1 cellular context compared by ENCODE assay signal in genomic region chr1:156136970-156137483, GRCh38.
TF ChIP-seq lines count a peak whose summit lies in the region.

No MANE protein-coding gene starts in this region.

TF ChIP-seq in H1, 55 proteins besides CTCF, POLR2A, EP300 and RAD21:
- no peak for TF ChIP-seq ZNF274 (IDR thresholded peaks at IDR 0.05; ENCODE audit: borderline replicate concordance, extremely low read depth, low read length)
- 0 out of 2 replicates have a peak, but pooled peaks have one; percentile 50 for TF ChIP-seq GABPA (IDR thresholded peaks at IDR 0.05; ENCODE audit: borderline replicate concordance, insufficient read depth, low read length)
